14 cellular contexts compared by ENCODE assay signal in genomic region chr11:121415861-121416260, GRCh38. TPM values are rescaled to one million over a fixed set of nuclear protein-coding genes. Genes with fewer than 3 reads are reported as not detected.
A peak's percentile ranks its signal among the peaks of the same experiment; 100 is the strongest.
DNase-seq lines count a peak whose midpoint lies in the region; ATAC-seq and TF ChIP-seq lines count a peak whose summit lies in the region.
"Had no signal": no experiment of that assay in that cellular context is flagged by ENCODE, and none has a peak within 500 bp of the region (broad histone marks: within the 10 kb centered on the region; RNA-seq: fewer than 3 reads in every experiment).

No MANE protein-coding gene starts in this region.

- DNase-seq in Calu3 (peak; percentile 1), LoVo (ENCODE audit: low spot score) (peak; percentile 43), cardiac fibroblast (ENCODE audit: low read depth in 2 of 2) (peak; percentile 27 to 37), lung (ENCODE audit: low spot score) (peak; percentile 35), NAMALWA (ENCODE audit: low spot score) (no peak), NCI-H1436 treated with DMSO at 0.1 percent for 48 hours (lab: John Stamatoyannopoulos, UW) (no peak), substantia nigra (lab: John Stamatoyannopoulos, UW) (no peak)
- DNase-seq: activated CD8-positive, alpha-beta memory T cell treated with anti-CD3 and anti-CD28 coated beads, Interleukin-2, amount 10 ng/mL, durations not matched to agents 7 days and 5 days; activated naive CD4-positive, alpha-beta T cell treated with anti-CD3 and anti-CD28 coated beads for 36 hours; NCI-H187 treated with DMSO at 0.1 percent for 48 hours; testis had no signal

- no peak overlapping the region for H3K27ac Mint-ChIP-seq in Calu3 (ENCODE audit: unreplicated experiment)
- H3K27ac Mint-ChIP-seq: activated CD8-positive, alpha-beta memory T cell treated with anti-CD3 and anti-CD28 coated beads, Interleukin-2, amount 10 ng/mL, durations not matched to agents 7 days and 5 days; activated naive CD4-positive, alpha-beta T cell treated with anti-CD3 and anti-CD28 coated beads for 36 hours; progenitor cell of endocrine pancreas had no signal

- ATAC-seq in lung (ENCODE audit: insufficient read depth, low FRiP score) = no peak
- ATAC-seq in GM18867 (IDR thresholded peaks at IDR 0.05; ENCODE audit: unreplicated experiment) = no peak
- ATAC-seq: activated CD8-positive, alpha-beta memory T cell treated with anti-CD3 and anti-CD28 coated beads, Interleukin-2, amount 10 ng/mL, durations not matched to agents 7 days and 5 days had no signal

- H3K9me3 Mint-ChIP-seq in Calu3 (ENCODE audit: low read depth, unreplicated experiment) = no peaks in the 10 kb centered on the region
- H3K9me3 Mint-ChIP-seq: activated naive CD4-positive, alpha-beta T cell treated with anti-CD3 and anti-CD28 coated beads for 36 hours had no signal

- H3K36me3 Mint-ChIP-seq in Calu3 (ENCODE audit: insufficient read depth, unreplicated experiment) = no peaks in the 10 kb centered on the region
- H3K36me3 Mint-ChIP-seq: activated CD8-positive, alpha-beta memory T cell treated with anti-CD3 and anti-CD28 coated beads, Interleukin-2, amount 10 ng/mL, durations not matched to agents 7 days and 5 days had no signal

- H3K4me3 Mint-ChIP-seq in Calu3 (ENCODE audit: low read depth, unreplicated experiment) = no peak overlapping the region
- H3K4me3 Mint-ChIP-seq: activated CD8-positive, alpha-beta memory T cell treated with anti-CD3 and anti-CD28 coated beads, Interleukin-2, amount 10 ng/mL, durations not matched to agents 7 days and 5 days; activated naive CD4-positive, alpha-beta T cell treated with anti-CD3 and anti-CD28 coated beads for 36 hours had no signal

- WGBS in lung, 2 donors = 4 to 14% methylated on average over 1 of the region's 1 CpG

- H3K27ac ChIP-seq in lung (ENCODE audit: low read depth in 1 of 2, low read length in 1 of 2) = no peak overlapping the region
- no peak overlapping the region for H3K27ac ChIP-seq in substantia nigra (ENCODE audit: low read depth, low read length, poor library complexity, severe bottlenecking)
- H3K27ac ChIP-seq: coronary artery, testis had no signal

- H3K4me1 ChIP-seq in lung (ENCODE audit: control insufficient read depth in 2 of 2, insufficient read depth in 2 of 2, low read length in 2 of 2) = peaks cover 2 to 10% of the 10 kb centered on the region in 2 donors

- no peaks in the 10 kb centered on the region for H3K27me3 Mint-ChIP-seq in Calu3 (ENCODE audit: unreplicated experiment)
- H3K27me3 Mint-ChIP-seq: activated CD8-positive, alpha-beta memory T cell treated with anti-CD3 and anti-CD28 coated beads, Interleukin-2, amount 10 ng/mL, durations not matched to agents 7 days and 5 days had no signal

- no peaks in the 10 kb centered on the region for H3K9me3 ChIP-seq in lung (ENCODE audit: control insufficient read depth in 2 of 2, insufficient read depth in 1 of 2, low read length in 1 of 2)
- H3K9me3 ChIP-seq: testis had no signal

- H3K36me3 ChIP-seq in lung (ENCODE audit: control insufficient read depth in 2 of 2, insufficient read depth in 2 of 2, low read length in 2 of 2) = no peaks in the 10 kb centered on the region

- H3K27me3 ChIP-seq in lung (ENCODE audit: control insufficient read depth, insufficient read depth) = no peaks in the 10 kb centered on the region
- H3K27me3 ChIP-seq: testis had no signal

- CTCF ChIA-PET in Calu3 (lab: Charles Lee) = interaction anchor here (0.7 kb wide), 1 partner anchor 924 kb away, joined by 6 read pairs; no protein-coding TSS in a partner anchor

- BruUV-seq in Calu3 (replicated peaks; lab: Mats Ljungman, UMichigan) = no TSS peak

- H3K4me3 ChIP-seq in cardiac fibroblast (replicated peaks in 1 of 2; ENCODE audit: low read depth in 2 of 2, low read length in 2 of 2) = no peak overlapping the region
- H3K4me3 ChIP-seq in lung = no peak overlapping the region
- H3K4me3 ChIP-seq: coronary artery, testis had no signal

- peaks cover 8% of the 10 kb centered on the region for H3K4me1 Mint-ChIP-seq in Calu3 (ENCODE audit: low read depth, unreplicated experiment)

- no peak for TF ChIP-seq CTCF in Calu3 (IDR thresholded peaks at IDR 0.05; ENCODE audit: unreplicated experiment)
- TF ChIP-seq CTCF in cardiac fibroblast (IDR thresholded peaks at IDR 0.05; ENCODE audit: low read depth, low read length) = no peak
- TF ChIP-seq CTCF in lung (IDR thresholded peaks at IDR 0.05; ENCODE audit: control extremely low read depth, extremely low read depth) = no peak

- intact Hi-C loops in Calu3 (cut with micrococcal nuclease; ENCODE audit: unreplicated experiment) = no loop called here

RNA-seq across cellular contexts. Expression of gene SORL1, which starts 36.3 kb away (rescaled TPM):
- total RNA-seq in Calu3 (2022) (5.9 and 6.1 TPM in 2 replicates), lung (10 to 100 TPM; 61.7 to 67.0 TPM)
- 10 to 100 TPM in 1 of 2 donors, 1 to 10 TPM in 1; 1.9 to 36.6 TPM for polyA plus RNA-seq in lung

Comparison
In these comparisons a context has a peak if more than half of its experiments do, and no peak if none do; other contexts are left out.
1. DNase-seq: peak in Calu3 (single experiment), LoVo (single experiment), cardiac fibroblast (2 of 2) and lung (single experiment); none in NAMALWA (single experiment), NCI-H1436 treated with DMSO at 0.1 percent for 48 hours (single experiment) and substantia nigra (0 of 49).